In genomic region chr3:84959470-84960380, GRCh38 we compare ENCODE assay signal across 9 cellular contexts. TPM values are rescaled to one million over a fixed set of nuclear protein-coding genes. Genes with fewer than 3 reads are reported as not detected.
DNase-seq lines count a peak whose midpoint lies in the region; ATAC-seq, FAIRE-seq and TF ChIP-seq lines count a peak whose summit lies in the region.
"Had no signal": no experiment of that assay in that cellular context is flagged by ENCODE, and none has a peak within 500 bp of the region (broad histone marks: within the 10 kb centered on the region; RNA-seq: fewer than 3 reads in every experiment).

No MANE protein-coding gene starts in this region.

- H3K9me3 Mint-ChIP-seq in activated CD4-positive, alpha-beta T cell treated with anti-CD3 and anti-CD28 coated beads, Interleukin-2, amount 10 ng/mL, durations not matched to agents 7 days and 5 days = no peaks in the 10 kb centered on the region

- no peaks in the 10 kb centered on the region for H3K36me3 Mint-ChIP-seq in activated CD4-positive, alpha-beta T cell treated with anti-CD3 and anti-CD28 coated beads, Interleukin-2, amount 10 ng/mL, durations not matched to agents 7 days and 5 days (ENCODE audit: low read depth)

- peaks cover 29% of the 10 kb centered on the region for H3K27me3 Mint-ChIP-seq in activated CD4-positive, alpha-beta T cell treated with anti-CD3 and anti-CD28 coated beads, Interleukin-2, amount 10 ng/mL, durations not matched to agents 7 days and 5 days

- WGBS in testis, 2 donors = 0 to 1% methylated on average over 28 to 40 of the region's 40 CpGs

- H3K27ac Mint-ChIP-seq in activated CD4-positive, alpha-beta T cell treated with anti-CD3 and anti-CD28 coated beads, Interleukin-2, amount 10 ng/mL, durations not matched to agents 7 days and 5 days = no peak overlapping the region

- H3K4me3 ChIP-seq in kidney (ENCODE audit: low read length in 2 of 2) = peak overlapping the region; percentile 39 to 74
- peak overlapping the region; percentile 49 to 50 for H3K4me3 ChIP-seq in testis

- ATAC-seq in GM21825 (IDR thresholded peaks at IDR 0.05; ENCODE audit: unreplicated experiment) (no peak), GM18870 (IDR thresholded peaks at IDR 0.05; ENCODE audit: unreplicated experiment) (no peak)

- peaks cover 13% of the 10 kb centered on the region for H3K4me1 Mint-ChIP-seq in activated CD4-positive, alpha-beta T cell treated with anti-CD3 and anti-CD28 coated beads, Interleukin-2, amount 10 ng/mL, durations not matched to agents 7 days and 5 days

- H3K36me3 ChIP-seq in kidney (ENCODE audit: control insufficient read depth in 1 of 2, insufficient read depth in 2 of 2, low read length in 2 of 2) = no peaks in the 10 kb centered on the region
- H3K36me3 ChIP-seq in testis (ENCODE audit: low read depth, missing control alignments) = no peaks in the 10 kb centered on the region

- TF ChIP-seq CTCF in kidney (IDR thresholded peaks at IDR 0.05; ENCODE audit: borderline replicate concordance, extremely low read depth, insufficient read depth) (no peak), testis (IDR thresholded peaks at IDR 0.05) (no peak)

- H3K9ac ChIP-seq in kidney (ENCODE audit: low read length in 2 of 2) = no peak overlapping the region

- H3K27me3 ChIP-seq in testis = no peaks in the 10 kb centered on the region

- peak overlapping the region; percentile 62 for H3K4me3 Mint-ChIP-seq in activated CD4-positive, alpha-beta T cell treated with anti-CD3 and anti-CD28 coated beads, Interleukin-2, amount 10 ng/mL, durations not matched to agents 7 days and 5 days

- intact Hi-C loops in kidney (cut with DNase I) = no loop called here
- intact Hi-C loops in testis (cut with DNase I; ENCODE audit: low total_unique reads) = no loop called here

- FAIRE-seq in kidney (lab: Jason Lieb, UNC) (no peak), RCC 7860 (lab: Jason Lieb, UNC) (no peak)
- FAIRE-seq: G401.6 had no signal

- H3K9me3 ChIP-seq in kidney (ENCODE audit: control insufficient read depth in 1 of 2, low read length in 2 of 2) = no peaks in the 10 kb centered on the region
- no peaks in the 10 kb centered on the region for H3K9me3 ChIP-seq in testis

- TF ChIP-seq POLR2A in testis (IDR thresholded peaks at IDR 0.05) = no peak

- POLR2A ChIA-PET in activated CD4-positive, alpha-beta T cell treated with anti-CD3 and anti-CD28 coated beads, Interleukin-2, amount 10 ng/mL, durations not matched to agents 7 days and 5 days (lab: Charles Lee) = no interaction called here

- H3K4me1 ChIP-seq in kidney (ENCODE audit: control insufficient read depth in 1 of 2, insufficient read depth in 1 of 2, low read depth in 1 of 2, low read length in 2 of 2) (peaks cover 0 to 8% of the 10 kb centered on the region in 2 donors), testis (peaks cover 9% of the 10 kb centered on the region)

- H3K27ac ChIP-seq in angular gyrus (ENCODE audit: low read depth, low read length) = peak overlapping the region; percentile 82
- H3K27ac ChIP-seq in kidney (ENCODE audit: low read depth in 2 of 2, low read length in 2 of 2) = no peak overlapping the region
- no peak overlapping the region for H3K27ac ChIP-seq in testis

- no peak for DNase-seq in activated CD4-positive, alpha-beta T cell treated with anti-CD3 and anti-CD28 coated beads, Interleukin-2, amount 10 ng/mL, durations not matched to agents 7 days and 5 days
- DNase-seq in activated CD4-positive, alpha-beta T cell treated with anti-CD3 and anti-CD28 coated beads for 1 hour = no peak
- DNase-seq in kidney (no peak), testis (no peak), RCC 7860 (ENCODE audit: low spot score) (no peak)

- CTCF ChIA-PET in activated CD4-positive, alpha-beta T cell treated with anti-CD3 and anti-CD28 coated beads, Interleukin-2, amount 10 ng/mL, durations not matched to agents 7 days and 5 days (lab: Charles Lee) = no interaction called here

RNA-seq across cellular contexts. Expression of gene CADM2, which starts 0.9 kb away (rescaled TPM):
- total RNA-seq in activated CD4-positive, alpha-beta T cell treated with anti-CD3 and anti-CD28 coated beads, Interleukin-2, amount 10 ng/mL, durations not matched to agents 7 days and 5 days = not detected
- total RNA-seq in kidney (0.25 TPM), testis (1 to 10 TPM; 2.7 to 4.0 TPM)
- polyA plus RNA-seq in kidney (ENCODE audit: insufficient read depth, low read depth, low replicate concordance) (0.06 TPM), testis (ENCODE audit: insufficient read depth, low read depth, low replicate concordance) (1.3 TPM)
